ENCODE assay signal across 29 cellular contexts in genomic region chr1:200248541-200248940, GRCh38.
"Had no signal": no experiment of that assay in that cellular context is flagged by ENCODE, and none has a peak within 500 bp of the region (broad histone marks: within the 10 kb centered on the region; RNA-seq: fewer than 3 reads in every experiment).

No MANE protein-coding gene starts in this region.

- H3K36me3 ChIP-seq: breast epithelium, colonic mucosa, esophagus muscularis mucosa, neutrophil, ovary, prostate gland, spleen, thoracic aorta, vagina, WERI-Rb-1 had no signal

- H3K27me3 ChIP-seq: colonic mucosa, esophagus muscularis mucosa, hepatocyte, ovary, vagina had no signal

- H3K27ac Mint-ChIP-seq: activated naive CD8-positive, alpha-beta T cell treated with anti-CD3 and anti-CD28 coated beads for 36 hours; activated T-cell treated with anti-CD3 and anti-CD28 coated beads, Interleukin-2, amount 50 U/mL, for 24 hours; activated T-helper 2 cell treated with anti-CD3 and anti-CD28 coated beads, Interferon-gamma antibody, Interleukin-2, Interleukin-4, amounts not matched to agents 10 μg/mL and 5 μg/mL and 100 μg/mL, durations not matched to agents 14 hours and 24 hours and 36 hours; immature natural killer cell; natural killer cell treated with Interleukin-12 subunit alpha and Interleukin-12 subunit beta and Interleukin-15 and Interleukin-18, amount 100 ng/mL, for 72 hours; type B pancreatic cell had no signal

- H3K79me2 ChIP-seq: hepatocyte had no signal

- H3K9me3 ChIP-seq: breast epithelium, colonic mucosa, esophagus muscularis mucosa, neutrophil, ovary, prostate gland, spleen, thoracic aorta, vagina had no signal

- H3K36me3 Mint-ChIP-seq: activated naive CD8-positive, alpha-beta T cell treated with anti-CD3 and anti-CD28 coated beads for 36 hours; immature natural killer cell; natural killer cell treated with Interleukin-12 subunit alpha and Interleukin-12 subunit beta and Interleukin-15 and Interleukin-18, amount 100 ng/mL, for 72 hours; type B pancreatic cell had no signal

- ATAC-seq: left ventricle myocardium superior; natural killer cell treated with Interleukin-12 subunit alpha and Interleukin-12 subunit beta and Interleukin-15 and Interleukin-18, amount 100 ng/mL, for 72 hours had no signal

- H3K4me1 ChIP-seq: breast epithelium, colonic mucosa, esophagus muscularis mucosa, prostate gland, spleen, vagina had no signal

- H3K4me2 ChIP-seq: hepatocyte had no signal

- H3K27ac ChIP-seq: breast epithelium, colonic mucosa, dorsolateral prefrontal cortex, esophagus muscularis mucosa, hepatocyte, neutrophil, ovary, prostate gland, spleen, thoracic aorta, vagina, WERI-Rb-1 had no signal

- H2AFZ ChIP-seq: hepatocyte had no signal

- H3K9me3 Mint-ChIP-seq: activated naive CD8-positive, alpha-beta T cell treated with anti-CD3 and anti-CD28 coated beads for 36 hours; activated T-cell treated with anti-CD3 and anti-CD28 coated beads, Interleukin-2, amount 50 U/mL, for 24 hours; activated T-helper 2 cell treated with anti-CD3 and anti-CD28 coated beads, Interferon-gamma antibody, Interleukin-2, Interleukin-4, amounts not matched to agents 10 μg/mL and 5 μg/mL and 100 μg/mL, durations not matched to agents 14 hours and 24 hours and 36 hours; central memory CD8-positive, alpha-beta T cell; natural killer cell treated with Interleukin-12 subunit alpha and Interleukin-12 subunit beta and Interleukin-15 and Interleukin-18, amount 100 ng/mL, for 72 hours; type B pancreatic cell had no signal

- DNase-seq: activated CD4-positive, alpha-beta T cell treated with anti-CD3 and anti-CD28 coated beads for 1 hour; activated CD4-positive, alpha-beta T cell treated with anti-CD3 and anti-CD28 coated beads, Interleukin-2, amount 50 U/mL, for 4 hours; activated CD8-positive, alpha-beta memory T cell treated with anti-CD3 and anti-CD28 coated beads for 24 hours; activated CD8-positive, alpha-beta memory T cell treated with anti-CD3 and anti-CD28 coated beads, Interleukin-2, amount 50 U/mL, for 4 hours; activated naive CD4-positive, alpha-beta T cell treated with Interleukin-2 at 50 U/mL for 16 hours; activated naive CD8-positive, alpha-beta T cell treated with anti-CD3 and anti-CD28 coated beads for 36 hours; activated T-cell treated with anti-CD3 and anti-CD28 coated beads, Interleukin-2, amount 50 U/mL, for 24 hours; colonic mucosa; dorsolateral prefrontal cortex; glutamatergic neuron; immature natural killer cell; left ventricle myocardium superior; ovary; spleen; stimulated activated CD4-positive, alpha-beta T cell treated with anti-CD3 and anti-CD28 coated beads, Interleukin-4, amount 100 ng/mL, for 24 hours; stimulated activated naive CD4-positive, alpha-beta T cell treated with Interleukin-2 at 50 U/mL for 16 hours; WERI-Rb-1 had no signal

- H3K4me3 Mint-ChIP-seq: activated naive CD8-positive, alpha-beta T cell treated with anti-CD3 and anti-CD28 coated beads for 36 hours; activated T-cell treated with anti-CD3 and anti-CD28 coated beads, Interleukin-2, amount 50 U/mL, for 24 hours; central memory CD8-positive, alpha-beta T cell; immature natural killer cell; natural killer cell treated with Interleukin-12 subunit alpha and Interleukin-12 subunit beta and Interleukin-15 and Interleukin-18, amount 100 ng/mL, for 72 hours had no signal

- H3K4me3 ChIP-seq: breast epithelium, colonic mucosa, dorsolateral prefrontal cortex, esophagus muscularis mucosa, hepatocyte, ovary, prostate gland, spleen, thoracic aorta, vagina had no signal

- H3K4me1 Mint-ChIP-seq: central memory CD8-positive, alpha-beta T cell; immature natural killer cell had no signal

- FAIRE-seq: frontal cortex had no signal
